Comparison of ENCODE assay signal across 1 cellular context in the genomic region with DNA sequence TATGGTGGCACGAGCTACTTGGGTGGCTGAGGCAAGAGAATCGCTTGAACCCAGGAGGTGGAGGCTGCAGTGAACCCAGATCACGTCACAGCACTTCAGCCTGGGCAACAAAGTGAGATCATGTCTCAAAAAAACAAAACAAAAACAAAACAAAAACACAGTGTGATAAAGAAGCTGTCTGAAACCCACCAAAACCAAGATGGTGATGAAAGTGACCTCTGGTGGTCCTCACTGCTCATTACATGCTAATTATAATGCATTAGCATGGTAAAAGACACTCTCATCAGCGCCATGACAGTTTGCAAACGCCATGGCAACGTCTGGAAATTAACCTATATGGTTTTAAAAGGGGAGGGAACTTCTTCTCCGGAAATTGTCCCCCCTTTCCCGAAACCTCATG.
TF ChIP-seq lines count a peak whose summit lies in the region.

No MANE protein-coding gene starts in this region.

TF ChIP-seq in HEK293, 187 proteins besides CTCF, POLR2A, EP300 and RAD21 (continued from another document and continues in another):
- peak; percentile 97 for TF ChIP-seq ZNF324 (tag by site-specific recombination; IDR thresholded peaks at IDR 0.05)
- no peak for TF ChIP-seq OVOL3 (tag by site-specific recombination; IDR thresholded peaks at IDR 0.05)
- TF ChIP-seq, protein P1, sequence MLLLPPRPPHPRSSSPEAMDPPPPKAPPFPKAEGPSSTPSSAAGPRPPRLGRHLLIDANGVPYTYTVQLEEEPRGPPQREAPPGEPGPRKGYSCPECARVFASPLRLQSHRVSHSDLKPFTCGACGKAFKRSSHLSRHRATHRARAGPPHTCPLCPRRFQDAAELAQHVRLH (tag by site-specific recombination; IDR thresholded peaks at IDR 0.05), result peak; percentile 88
- TF ChIP-seq, protein P2, sequence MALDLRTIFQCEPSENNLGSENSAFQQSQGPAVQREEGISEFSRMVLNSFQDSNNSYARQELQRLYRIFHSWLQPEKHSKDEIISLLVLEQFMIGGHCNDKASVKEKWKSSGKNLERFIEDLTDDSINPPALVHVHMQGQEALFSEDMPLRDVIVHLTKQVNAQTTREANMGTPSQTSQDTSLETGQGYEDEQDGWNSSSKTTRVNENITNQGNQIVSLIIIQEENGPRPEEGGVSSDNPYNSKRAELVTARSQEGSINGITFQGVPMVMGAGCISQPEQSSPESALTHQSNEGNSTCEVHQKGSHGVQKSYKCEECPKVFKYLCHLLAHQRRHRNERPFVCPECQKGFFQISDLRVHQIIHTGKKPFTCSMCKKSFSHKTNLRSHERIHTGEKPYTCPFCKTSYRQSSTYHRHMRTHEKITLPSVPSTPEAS (tag by site-specific recombination; IDR thresholded peaks at IDR 0.05), result peak; percentile 52
- TF ChIP-seq, protein P3, sequence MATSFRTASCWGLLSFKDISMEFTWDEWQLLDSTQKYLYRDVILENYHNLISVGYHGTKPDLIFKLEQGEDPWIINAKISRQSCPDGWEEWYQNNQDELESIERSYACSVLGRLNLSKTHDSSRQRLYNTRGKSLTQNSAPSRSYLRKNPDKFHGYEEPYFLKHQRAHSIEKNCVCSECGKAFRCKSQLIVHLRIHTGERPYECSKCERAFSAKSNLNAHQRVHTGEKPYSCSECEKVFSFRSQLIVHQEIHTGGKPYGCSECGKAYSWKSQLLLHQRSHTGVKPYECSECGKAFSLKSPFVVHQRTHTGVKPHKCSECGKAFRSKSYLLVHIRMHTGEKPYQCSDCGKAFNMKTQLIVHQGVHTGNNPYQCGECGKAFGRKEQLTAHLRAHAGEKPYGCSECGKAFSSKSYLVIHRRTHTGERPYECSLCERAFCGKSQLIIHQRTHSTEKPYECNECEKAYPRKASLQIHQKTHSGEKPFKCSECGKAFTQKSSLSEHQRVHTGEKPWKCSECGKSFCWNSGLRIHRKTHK (tag by site-specific recombination; IDR thresholded peaks at IDR 0.05), result no peak
- TF ChIP-seq ZNF248 (tag by site-specific recombination; IDR thresholded peaks at IDR 0.05), result no peak
- peak; percentile 72; the same call in 1 of the 2 replicates for TF ChIP-seq SALL2 (tag by site-specific recombination; IDR thresholded peaks at IDR 0.05; ENCODE audit: borderline replicate concordance)
- TF ChIP-seq ZBTB17 (tag by site-specific recombination; IDR thresholded peaks at IDR 0.05), result peak; percentile 81
- TF ChIP-seq ZNF366 (tag by site-specific recombination; conservative IDR thresholded peaks at IDR 0.05), result 0 out of 2 replicates have a peak, but pooled peaks have one; percentile 31
- no peak for TF ChIP-seq ZNF221 (tag by site-specific recombination; IDR thresholded peaks at IDR 0.05; ENCODE audit: borderline replicate concordance)
- no peak for TF ChIP-seq REPIN1 (tag by site-specific recombination; IDR thresholded peaks at IDR 0.05; ENCODE audit: low read depth)
- TF ChIP-seq, protein P4, sequence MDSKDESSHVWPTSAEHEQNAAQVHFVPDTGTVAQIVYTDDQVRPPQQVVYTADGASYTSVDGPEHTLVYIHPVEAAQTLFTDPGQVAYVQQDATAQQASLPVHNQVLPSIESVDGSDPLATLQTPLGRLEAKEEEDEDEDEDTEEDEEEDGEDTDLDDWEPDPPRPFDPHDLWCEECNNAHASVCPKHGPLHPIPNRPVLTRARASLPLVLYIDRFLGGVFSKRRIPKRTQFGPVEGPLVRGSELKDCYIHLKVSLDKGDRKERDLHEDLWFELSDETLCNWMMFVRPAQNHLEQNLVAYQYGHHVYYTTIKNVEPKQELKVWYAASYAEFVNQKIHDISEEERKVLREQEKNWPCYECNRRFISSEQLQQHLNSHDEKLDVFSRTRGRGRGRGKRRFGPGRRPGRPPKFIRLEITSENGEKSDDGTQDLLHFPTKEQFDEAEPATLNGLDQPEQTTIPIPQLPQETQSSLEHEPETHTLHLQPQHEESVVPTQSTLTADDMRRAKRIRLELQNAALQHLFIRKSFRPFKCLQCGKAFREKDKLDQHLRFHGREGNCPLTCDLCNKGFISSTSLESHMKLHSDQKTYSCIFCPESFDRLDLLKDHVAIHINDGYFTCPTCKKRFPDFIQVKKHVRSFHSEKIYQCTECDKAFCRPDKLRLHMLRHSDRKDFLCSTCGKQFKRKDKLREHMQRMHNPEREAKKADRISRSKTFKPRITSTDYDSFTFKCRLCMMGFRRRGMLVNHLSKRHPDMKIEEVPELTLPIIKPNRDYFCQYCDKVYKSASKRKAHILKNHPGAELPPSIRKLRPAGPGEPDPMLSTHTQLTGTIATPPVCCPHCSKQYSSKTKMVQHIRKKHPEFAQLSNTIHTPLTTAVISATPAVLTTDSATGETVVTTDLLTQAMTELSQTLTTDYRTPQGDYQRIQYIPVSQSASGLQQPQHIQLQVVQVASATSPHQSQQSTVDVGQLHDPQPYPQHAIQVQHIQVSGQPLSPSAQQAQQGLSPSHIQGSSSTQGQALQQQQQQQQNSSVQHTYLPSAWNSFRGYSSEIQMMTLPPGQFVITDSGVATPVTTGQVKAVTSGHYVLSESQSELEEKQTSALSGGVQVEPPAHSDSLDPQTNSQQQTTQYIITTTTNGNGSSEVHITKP (tag by site-specific recombination; IDR thresholded peaks at IDR 0.05), result peak; percentile 40; the same call in 1 of the 2 replicates
- no peak for TF ChIP-seq ZNF624 (tag by site-specific recombination; IDR thresholded peaks at IDR 0.05)
- TF ChIP-seq ZSCAN5A (tag by site-specific recombination; IDR thresholded peaks at IDR 0.05), result no peak
- TF ChIP-seq ZEB2 (tag by site-specific recombination; IDR thresholded peaks at IDR 0.05), result peak; percentile 71
- TF ChIP-seq, protein P5, sequence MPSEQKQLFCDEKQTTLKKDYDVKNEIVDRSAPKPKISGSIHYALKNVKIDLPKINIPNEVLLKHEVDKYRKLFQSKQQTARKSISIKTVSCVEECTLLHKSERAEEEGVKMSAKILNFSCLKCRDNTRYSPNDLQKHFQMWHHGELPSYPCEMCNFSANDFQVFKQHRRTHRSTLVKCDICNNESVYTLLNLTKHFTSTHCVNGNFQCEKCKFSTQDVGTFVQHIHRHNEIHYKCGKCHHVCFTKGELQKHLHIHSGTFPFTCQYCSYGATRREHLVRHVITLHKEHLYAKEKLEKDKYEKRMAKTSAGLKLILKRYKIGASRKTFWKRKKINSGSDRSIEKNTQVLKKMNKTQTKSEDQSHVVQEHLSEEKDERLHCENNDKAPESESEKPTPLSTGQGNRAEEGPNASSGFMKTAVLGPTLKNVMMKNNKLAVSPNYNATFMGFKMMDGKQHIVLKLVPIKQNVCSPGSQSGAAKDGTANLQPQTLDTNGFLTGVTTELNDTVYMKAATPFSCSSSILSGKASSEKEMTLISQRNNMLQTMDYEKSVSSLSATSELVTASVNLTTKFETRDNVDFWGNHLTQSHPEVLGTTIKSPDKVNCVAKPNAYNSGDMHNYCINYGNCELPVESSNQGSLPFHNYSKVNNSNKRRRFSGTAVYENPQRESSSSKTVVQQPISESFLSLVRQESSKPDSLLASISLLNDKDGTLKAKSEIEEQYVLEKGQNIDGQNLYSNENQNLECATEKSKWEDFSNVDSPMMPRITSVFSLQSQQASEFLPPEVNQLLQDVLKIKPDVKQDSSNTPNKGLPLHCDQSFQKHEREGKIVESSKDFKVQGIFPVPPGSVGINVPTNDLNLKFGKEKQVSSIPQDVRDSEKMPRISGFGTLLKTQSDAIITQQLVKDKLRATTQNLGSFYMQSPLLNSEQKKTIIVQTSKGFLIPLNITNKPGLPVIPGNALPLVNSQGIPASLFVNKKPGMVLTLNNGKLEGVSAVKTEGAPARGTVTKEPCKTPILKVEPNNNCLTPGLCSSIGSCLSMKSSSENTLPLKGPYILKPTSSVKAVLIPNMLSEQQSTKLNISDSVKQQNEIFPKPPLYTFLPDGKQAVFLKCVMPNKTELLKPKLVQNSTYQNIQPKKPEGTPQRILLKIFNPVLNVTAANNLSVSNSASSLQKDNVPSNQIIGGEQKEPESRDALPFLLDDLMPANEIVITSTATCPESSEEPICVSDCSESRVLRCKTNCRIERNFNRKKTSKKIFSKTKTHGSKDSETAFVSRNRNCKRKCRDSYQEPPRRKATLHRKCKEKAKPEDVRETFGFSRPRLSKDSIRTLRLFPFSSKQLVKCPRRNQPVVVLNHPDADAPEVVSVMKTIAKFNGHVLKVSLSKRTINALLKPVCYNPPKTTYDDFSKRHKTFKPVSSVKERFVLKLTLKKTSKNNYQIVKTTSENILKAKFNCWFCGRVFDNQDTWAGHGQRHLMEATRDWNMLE (tag by site-specific recombination; conservative IDR thresholded peaks at IDR 0.05; ENCODE audit: low read depth), result peak; percentile 36; the same call in 1 of the 2 replicates
- TF ChIP-seq ZNF214 (tag by site-specific recombination; IDR thresholded peaks at IDR 0.05; ENCODE audit: borderline replicate concordance), result no peak
- peak; percentile 59; the same call in 1 of the 2 replicates for TF ChIP-seq YY2 (tag by site-specific recombination; IDR thresholded peaks at IDR 0.05)
- no peak for TF ChIP-seq PRDM6 (tag by site-specific recombination; IDR thresholded peaks at IDR 0.05)
- TF ChIP-seq ATF2 (tag by site-specific recombination; IDR thresholded peaks at IDR 0.05; ENCODE audit: low read depth), result peak; percentile 91
- peak; percentile 50 for TF ChIP-seq ZNF335 (tag by site-specific recombination; conservative IDR thresholded peaks at IDR 0.05)
- peak; percentile 64; the same call in 1 of the 2 replicates for TF ChIP-seq TRIM28 (IDR thresholded peaks at IDR 0.05; ENCODE audit: borderline replicate concordance, low read length)
- TF ChIP-seq SP7 (tag by site-specific recombination; IDR thresholded peaks at IDR 0.05), result peak; percentile 68
- peak; percentile 27; the same call in 1 of the 2 replicates for TF ChIP-seq FEZF1 (tag by site-specific recombination; IDR thresholded peaks at IDR 0.05)
- no peak for TF ChIP-seq MEIS1 (CRISPR knock-in tag; IDR thresholded peaks at IDR 0.05; ENCODE audit: borderline replicate concordance)
- peak; percentile 45; the same call in 1 of the 2 replicates for TF ChIP-seq ZNF558 (tag by site-specific recombination; IDR thresholded peaks at IDR 0.05)
- TF ChIP-seq ZNF654 (tag by site-specific recombination; IDR thresholded peaks at IDR 0.05; ENCODE audit: low read depth), result peak; percentile 84
- TF ChIP-seq, protein P6, sequence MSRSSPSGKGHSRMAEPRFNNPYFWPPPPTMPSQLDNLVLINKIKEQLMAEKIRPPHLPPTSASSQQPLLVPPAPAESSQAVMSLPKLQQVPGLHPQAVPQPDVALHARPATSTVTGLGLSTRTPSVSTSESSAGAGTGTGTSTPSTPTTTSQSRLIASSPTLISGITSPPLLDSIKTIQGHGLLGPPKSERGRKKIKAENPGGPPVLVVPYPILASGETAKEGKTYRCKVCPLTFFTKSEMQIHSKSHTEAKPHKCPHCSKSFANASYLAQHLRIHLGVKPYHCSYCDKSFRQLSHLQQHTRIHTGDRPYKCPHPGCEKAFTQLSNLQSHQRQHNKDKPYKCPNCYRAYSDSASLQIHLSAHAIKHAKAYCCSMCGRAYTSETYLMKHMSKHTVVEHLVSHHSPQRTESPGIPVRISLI (tag by site-specific recombination; IDR thresholded peaks at IDR 0.05), result peak; percentile 82
- peak; percentile 54 for TF ChIP-seq ZBTB8A (tag by site-specific recombination; IDR thresholded peaks at IDR 0.05)
- TF ChIP-seq KLF9 (tag by site-specific recombination; IDR thresholded peaks at IDR 0.05; ENCODE audit: low read depth), result no peak
- TF ChIP-seq ZNF501 (tag by site-specific recombination; IDR thresholded peaks at IDR 0.05), result no peak
- TF ChIP-seq ZNF133 (tag by site-specific recombination; IDR thresholded peaks at IDR 0.05), result 0 out of 2 replicates have a peak, but pooled peaks have one; percentile 16
- TF ChIP-seq GLIS2 (tag by site-specific recombination; IDR thresholded peaks at IDR 0.05), result no peak
- no peak for TF ChIP-seq ZSCAN16 (tag by site-specific recombination; IDR thresholded peaks at IDR 0.05)
- peak; percentile 52 for TF ChIP-seq ZNF692 (tag by site-specific recombination; IDR thresholded peaks at IDR 0.05)
- TF ChIP-seq ZNF623 (tag by site-specific recombination; IDR thresholded peaks at IDR 0.05), result 0 out of 2 replicates have a peak, but pooled peaks have one; percentile 12
- TF ChIP-seq GLI4 (tag by site-specific recombination; IDR thresholded peaks at IDR 0.05), result peak; percentile 88; the same call in 1 of the 2 replicates
